8 cellular contexts compared by ENCODE assay signal in the genomic region with DNA sequence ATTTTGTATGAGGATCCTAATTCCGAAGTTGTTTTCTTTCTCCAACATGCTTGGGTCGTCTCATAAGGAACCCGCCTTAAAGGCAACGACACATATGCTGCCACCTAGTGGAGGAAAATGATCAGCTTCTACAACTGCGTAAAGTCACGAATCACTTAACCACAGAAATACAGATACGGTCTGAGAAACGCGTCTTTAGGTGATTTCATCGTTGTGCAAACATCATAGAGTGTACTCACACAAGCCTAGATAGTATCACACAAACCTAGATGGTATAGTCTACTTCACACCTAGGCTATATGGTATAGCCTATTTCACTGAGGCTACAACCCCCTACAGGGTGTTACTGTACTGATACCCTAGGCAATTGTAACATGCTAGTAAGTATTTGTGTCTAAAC. TPM values are rescaled to one million over a fixed set of nuclear protein-coding genes. Genes with fewer than 3 reads are reported as not detected.
A peak's percentile ranks its signal among the peaks of the same experiment; 100 is the strongest.
DNase-seq lines count a peak whose midpoint lies in the region; ATAC-seq and TF ChIP-seq lines count a peak whose summit lies in the region.

No MANE protein-coding gene starts in this region.

- no peaks in the 10 kb centered on the region for H3K36me3 ChIP-seq in SK-N-SH (replicated peaks in 1 of 2; ENCODE audit: control insufficient read depth in 1 of 2, insufficient read depth in 2 of 2, low read length in 1 of 2)

- CTCF ChIA-PET in SK-N-SH (lab: Yijun Ruan, JAX) = interaction anchor here (0.6 to 8.1 kb wide), 49 partner anchors 11 to 451 kb away, joined by 3 to 101 read pairs (median 4); a partner anchor contains a TSS

- H3K27me3 ChIP-seq in SK-N-SH (ENCODE audit: insufficient read depth) = no peaks in the 10 kb centered on the region

- TF ChIP-seq CTCF in SK-N-SH (IDR thresholded peaks at IDR 0.05) = peak; percentile 95

- H3K9me3 ChIP-seq in SK-N-SH = no peaks in the 10 kb centered on the region

- ATAC-seq in GM21619 (IDR thresholded peaks at IDR 0.05; ENCODE audit: unreplicated experiment) (peak; percentile 56), HG03097 (IDR thresholded peaks at IDR 0.05; ENCODE audit: low FRiP score, unreplicated experiment) (no peak)

- H3K4me1 ChIP-seq in SK-N-SH (ENCODE audit: control insufficient read depth in 1 of 2, insufficient read depth in 2 of 2, low read depth in 1 of 2, low read length in 1 of 2) = peaks cover 0 to 4% of the 10 kb centered on the region in 2 experiments; a peak in 2 of 4 replicates

- peak; percentile 62 for DNase-seq in DMS 273 treated with DMSO at 0.1 percent for 48 hours (lab: John Stamatoyannopoulos, UW)
- peak; percentile 59 for DNase-seq in NCI-H1048 (lab: John Stamatoyannopoulos, UW)
- peak; percentile 70 for DNase-seq in SK-N-SH
- DNase-seq in astrocyte of the hippocampus (ENCODE audit: low read depth, low spot score) = peak; percentile 89
- peak; percentile 78 for DNase-seq in iPS DF 4.7 (ENCODE audit: extremely low read depth, low spot score)
- DNase-seq in stimulated activated CD4-positive, alpha-beta T cell treated with anti-CD3 and anti-CD28 coated beads, Interleukin-12 subunit alpha, Interleukin-12 subunit beta, amount 100 ng/mL, for 4 hours = peak; percentile 25

- no peak for TF ChIP-seq EP300 in SK-N-SH (IDR thresholded peaks at IDR 0.05; ENCODE audit: borderline replicate concordance in 1 of 2, low read depth in 1 of 2, low read length in 1 of 2)

- no peak overlapping the region for H3K9ac ChIP-seq in SK-N-SH

- no peak overlapping the region for H3K27ac ChIP-seq in SK-N-SH (ENCODE audit: low read depth in 2 of 2, low read length in 1 of 2)

- no peak overlapping the region for H3K4me3 ChIP-seq in SK-N-SH (ENCODE audit: low read depth in 2 of 2, low read length in 1 of 2)

- WGBS in SK-N-SH (ENCODE audit: low lambda C conversion rate) = 2% methylated on average over 10 of the region's 10 CpGs

- POLR2A ChIA-PET in SK-N-SH (lab: Yijun Ruan, JAX) = no interaction called here

- H3F3A ChIP-seq in SK-N-SH (replicated peaks; ENCODE audit: insufficient read depth) = peaks cover 6% of the 10 kb centered on the region

- H4K20me1 ChIP-seq in SK-N-SH (ENCODE audit: insufficient read depth) = no peaks in the 10 kb centered on the region

- no peak overlapping the region for H2AFZ ChIP-seq in SK-N-SH (ENCODE audit: low read depth)

- no peaks in the 10 kb centered on the region for H3K79me2 ChIP-seq in SK-N-SH (ENCODE audit: insufficient read depth)

- H3K4me2 ChIP-seq in SK-N-SH = no peak overlapping the region

- H3K9me2 ChIP-seq in SK-N-SH = no peaks in the 10 kb centered on the region

- TF ChIP-seq RAD21 in SK-N-SH (IDR thresholded peaks at IDR 0.05; ENCODE audit: low read length) = peak; percentile 69

TF ChIP-seq in SK-N-SH, 30 proteins besides CTCF, POLR2A, EP300 and RAD21:
- TF ChIP-seq SMC3 (IDR thresholded peaks at IDR 0.05; ENCODE audit: low read depth, low read length) (peak; percentile 78), NFIC (IDR thresholded peaks at IDR 0.05; ENCODE audit: borderline replicate concordance) (no peak)

RNA-seq across cellular contexts. Expression of a gene that starts 13.1 kb away (rescaled TPM):
- polyA plus RNA-seq in SK-N-SH (2012; rRNA removed) = not detected in 2 replicates
- not detected in 2 replicates for polyA plus RNA-seq in SK-N-SH (2012; cell fraction: cytosol; rRNA removed)
- 0.12 TPM in 1 of 2 replicates, not detected in the other for polyA plus RNA-seq in SK-N-SH (2012; cell fraction: nucleus; rRNA removed)

RNA-seq across cellular contexts. Expression of a gene that starts 39.3 kb away (rescaled TPM):
- polyA plus RNA-seq in SK-N-SH (2012; rRNA removed) = not detected in 2 replicates
- not detected in 2 replicates for polyA plus RNA-seq in SK-N-SH (2012; cell fraction: cytosol; rRNA removed)
- not detected in 2 replicates for polyA plus RNA-seq in SK-N-SH (2012; cell fraction: nucleus; rRNA removed)

RNA-seq across cellular contexts. Expression of a gene that starts 46.5 kb away (rescaled TPM):
- 5.6 and 6.4 TPM in 2 replicates for polyA plus RNA-seq in SK-N-SH (2012; rRNA removed)
- 2.9 and 4.3 TPM in 2 replicates for polyA plus RNA-seq in SK-N-SH (2012; cell fraction: cytosol; rRNA removed)
- polyA plus RNA-seq in SK-N-SH (2012; cell fraction: nucleus; rRNA removed) = 7.0 and 7.3 TPM in 2 replicates

Comparison
In these comparisons a context has a peak if more than half of its experiments do, and no peak if none do; other contexts are left out.
1. DNase-seq: peak in every context shown above with its lines; median percentile 89 in astrocyte of the hippocampus; 78 in iPS DF 4.7; 70 in SK-N-SH; 62 in DMS 273 treated with DMSO at 0.1 percent for 48 hours; 59 in NCI-H1048; 25 in stimulated activated CD4-positive, alpha-beta T cell treated with anti-CD3 and anti-CD28 coated beads, Interleukin-12 subunit alpha, Interleukin-12 subunit beta, amount 100 ng/mL, for 4 hours.